8 cellular contexts compared by ENCODE assay signal in genomic region chr1:51518033-51518729, GRCh38. TPM values are rescaled to one million over a fixed set of nuclear protein-coding genes. Genes with fewer than 3 reads are reported as not detected.
DNase-seq lines count a peak whose midpoint lies in the region; ATAC-seq and TF ChIP-seq lines count a peak whose summit lies in the region.

No MANE protein-coding gene starts in this region.

- ATAC-seq in GM18517 (IDR thresholded peaks at IDR 0.05; ENCODE audit: unreplicated experiment) = peak; percentile 34
- peak; percentile 28 for ATAC-seq in HG03521 (IDR thresholded peaks at IDR 0.05; ENCODE audit: unreplicated experiment)

- peaks cover 3% of the 10 kb centered on the region for H3K4me1 ChIP-seq in ovary (ENCODE audit: insufficient read depth)

- peak overlapping the region; percentile 96 for H3K4me3 Mint-ChIP-seq in activated naive CD8-positive, alpha-beta T cell

- H3K4me1 Mint-ChIP-seq in activated naive CD8-positive, alpha-beta T cell (ENCODE audit: low read depth) = peaks cover 57% of the 10 kb centered on the region

- no peak for TF ChIP-seq EP300 in ovary (IDR thresholded peaks at IDR 0.05)

- DNase-seq in AG09309 (ENCODE audit: low read depth) = no peak
- DNase-seq in RKO (ENCODE audit: low spot score) = peak; percentile 80
- peak; percentile 84 for DNase-seq in cardiac septum (ENCODE audit: low spot score)
- DNase-seq in ovary = peak; percentile 37 to 57 (median 45)
- DNase-seq in NCI-H1694 treated with DMSO at 0.1 percent for 48 hours (lab: John Stamatoyannopoulos, UW) = no peak

- no peaks in the 10 kb centered on the region for H3K36me3 Mint-ChIP-seq in activated naive CD8-positive, alpha-beta T cell

- no peaks in the 10 kb centered on the region for H3K27me3 ChIP-seq in ovary

- peak overlapping the region; percentile 90 to 92 for H3K27ac ChIP-seq in ovary

- TF ChIP-seq CTCF in AG09309 (IDR thresholded peaks at IDR 0.05; ENCODE audit: control insufficient read depth, insufficient read depth, low read depth, low read length, missing control alignments) = no peak
- TF ChIP-seq CTCF in ovary (IDR thresholded peaks at IDR 0.05) = no peak

- peak overlapping the region; percentile 94 for H3K27ac Mint-ChIP-seq in activated naive CD8-positive, alpha-beta T cell

- no peaks in the 10 kb centered on the region for H3K9me3 ChIP-seq in ovary

- H3K4me3 ChIP-seq in AG09309 (ENCODE audit: control insufficient read depth, low read depth, low read length) = peak overlapping the region; percentile 94
- H3K4me3 ChIP-seq in ovary = peak overlapping the region; percentile 58

- no peaks in the 10 kb centered on the region for H3K27me3 Mint-ChIP-seq in activated naive CD8-positive, alpha-beta T cell

- 0 to 1% (median 1%) methylated on average over 26 of the region's 26 CpGs for WGBS in ovary, 3 donors

- no peak for TF ChIP-seq POLR2A in ovary (IDR thresholded peaks at IDR 0.05)

- intact Hi-C loops in cardiac septum (cut with DNase I) (loop anchor here (5.0 kb wide), 3 partner anchors 101 to 546 kb away; partner anchors contain the start of genes CDKN2C and RNF11), ovary (cut with DNase I) (loop anchor here in 1 of 4 donors (5.0 kb wide), 1 partner anchor 171 kb away; no protein-coding TSS in a partner anchor)

- no peaks in the 10 kb centered on the region for H3K36me3 ChIP-seq in ovary

- no peaks in the 10 kb centered on the region for H3K9me3 Mint-ChIP-seq in activated naive CD8-positive, alpha-beta T cell (ENCODE audit: low read depth)

RNA-seq across cellular contexts. Expression of gene EPS15, which starts 0.9 kb away (rescaled TPM):
- 46.6 TPM for total RNA-seq in cardiac septum
- 10 to 100 TPM; 52.3 to 84.0 (median 74.3) TPM for total RNA-seq in ovary
- 10 to 100 TPM; 20.9 to 38.7 TPM for polyA plus RNA-seq in ovary

Comparison
In these comparisons a context has a peak if more than half of its experiments do, and no peak if none do; other contexts are left out.
1. DNase-seq: peak in RKO (single experiment), cardiac septum (single experiment) and ovary (5 of 5); none in AG09309 (single experiment) and NCI-H1694 treated with DMSO at 0.1 percent for 48 hours (single experiment).